In genomic region chr20:5918856-5919633, GRCh38 we compare ENCODE assay signal across 9 cellular contexts. TPM values are rescaled to one million over a fixed set of nuclear protein-coding genes. Genes with fewer than 3 reads are reported as not detected.
DNase-seq lines count a peak whose midpoint lies in the region; ATAC-seq and TF ChIP-seq lines count a peak whose summit lies in the region.
"Had no signal": no experiment of that assay in that cellular context is flagged by ENCODE, and none has a peak within 500 bp of the region (broad histone marks: within the 10 kb centered on the region; RNA-seq: fewer than 3 reads in every experiment).

No MANE protein-coding gene starts in this region.

- no peak overlapping the region for H3K4me3 Mint-ChIP-seq in activated naive CD8-positive, alpha-beta T cell treated with anti-CD3 and anti-CD28 coated beads, Interleukin-2, amount 10 ng/mL, durations not matched to agents 7 days and 5 days

- TF ChIP-seq CTCF in sigmoid colon (IDR thresholded peaks at IDR 0.05) = no peak

- peaks cover 0 to 4% (median 0%) of the 10 kb centered on the region in 3 donors for H3K27me3 ChIP-seq in sigmoid colon

- H3K27ac ChIP-seq in mesodermal cell (ENCODE audit: low read depth, low read length, severe bottlenecking) (peak overlapping the region; percentile 95), sigmoid colon (no peak overlapping the region)

- peaks cover 12% of the 10 kb centered on the region for H3K4me1 Mint-ChIP-seq in activated naive CD8-positive, alpha-beta T cell treated with anti-CD3 and anti-CD28 coated beads, Interleukin-2, amount 10 ng/mL, durations not matched to agents 7 days and 5 days

- peak; percentile 32 for DNase-seq in G401 (ENCODE audit: low spot score)
- peak; percentile 30 for DNase-seq in LoVo (ENCODE audit: low spot score)
- DNase-seq in activated naive CD8-positive, alpha-beta T cell treated with anti-CD3 and anti-CD28 coated beads, Interleukin-2, amount 10 ng/mL, durations not matched to agents 7 days and 5 days = no peak
- DNase-seq in NCI-H1417 (lab: John Stamatoyannopoulos, UW) = no peak
- DNase-seq in sigmoid colon = no peak
- DNase-seq in DMS 273 treated with DMSO at 0.1 percent for 48 hours (lab: John Stamatoyannopoulos, UW) = no peak
- no peak for DNase-seq in activated CD8-positive, alpha-beta memory T cell treated with anti-CD3 and anti-CD28 coated beads, Interleukin-2, amount 50 U/mL, for 4 hours

- TF ChIP-seq EP300 in sigmoid colon (IDR thresholded peaks at IDR 0.05) = no peak

- H3K36me3 ChIP-seq in mesodermal cell (ENCODE audit: control insufficient read depth, insufficient read depth, low read length) (no peaks in the 10 kb centered on the region), sigmoid colon (no peaks in the 10 kb centered on the region)

- intact Hi-C loops in sigmoid colon (cut with DNase I) = no loop called here

- in situ Hi-C loops in G401 (cut with HindIII; ENCODE audit: low sequenced_read_pairs) = no loop called here

- ATAC-seq in activated naive CD8-positive, alpha-beta T cell treated with anti-CD3 and anti-CD28 coated beads, Interleukin-2, amount 10 ng/mL, durations not matched to agents 7 days and 5 days (ENCODE audit: low read depth) = peak; percentile 88
- ATAC-seq: sciatic nerve had no signal

- POLR2A ChIA-PET in activated naive CD8-positive, alpha-beta T cell treated with anti-CD3 and anti-CD28 coated beads, Interleukin-2, amount 10 ng/mL, durations not matched to agents 7 days and 5 days (lab: Charles Lee) = no interaction called here

- H3K27ac Mint-ChIP-seq in activated naive CD8-positive, alpha-beta T cell treated with anti-CD3 and anti-CD28 coated beads, Interleukin-2, amount 10 ng/mL, durations not matched to agents 7 days and 5 days = no peak overlapping the region

- TF ChIP-seq POLR2A in sigmoid colon (IDR thresholded peaks at IDR 0.05) = no peak

- WGBS in mesodermal cell (ENCODE audit: insufficient coverage in 2 of 2), 2 experiments = 56 to 67% methylated on average over 4 of the region's 4 CpGs
- WGBS in sigmoid colon, 2 donors = 51 to 65% methylated on average over 4 of the region's 4 CpGs

- no peaks in the 10 kb centered on the region for H3K9me3 Mint-ChIP-seq in activated naive CD8-positive, alpha-beta T cell treated with anti-CD3 and anti-CD28 coated beads, Interleukin-2, amount 10 ng/mL, durations not matched to agents 7 days and 5 days

- H3K9me3 ChIP-seq in mesodermal cell (ENCODE audit: control insufficient read depth, low read length) (no peaks in the 10 kb centered on the region), sigmoid colon (no peaks in the 10 kb centered on the region)

- H3K27me3 Mint-ChIP-seq in activated naive CD8-positive, alpha-beta T cell treated with anti-CD3 and anti-CD28 coated beads, Interleukin-2, amount 10 ng/mL, durations not matched to agents 7 days and 5 days = peaks cover 30% of the 10 kb centered on the region

- H3K4me1 ChIP-seq in mesodermal cell (ENCODE audit: control insufficient read depth, insufficient read depth, low read length, poor library complexity, severe bottlenecking) (peaks cover 23% of the 10 kb centered on the region), sigmoid colon (no peaks in the 10 kb centered on the region)

- no peaks in the 10 kb centered on the region for H3K36me3 Mint-ChIP-seq in activated naive CD8-positive, alpha-beta T cell treated with anti-CD3 and anti-CD28 coated beads, Interleukin-2, amount 10 ng/mL, durations not matched to agents 7 days and 5 days

- H3K4me3 ChIP-seq in mesodermal cell (ENCODE audit: extremely low read depth, insufficient read depth, low read length, poor library complexity, severe bottlenecking) (no peak overlapping the region), sigmoid colon (no peak overlapping the region)

RNA-seq across cellular contexts. Expression of gene CHGB, which starts 7.7 kb away (rescaled TPM):
- total RNA-seq in G401 (2014; rRNA removed; shearing (Covaris generic)) = 0.06 and 1.5 TPM in 2 replicates
- under 1 TPM in 1 of 2 experiments, not detected in 1; 0.17 TPM for total RNA-seq in activated naive CD8-positive, alpha-beta T cell treated with anti-CD3 and anti-CD28 coated beads, Interleukin-2, amount 10 ng/mL, durations not matched to agents 7 days and 5 days
- 2.2 TPM for polyA plus RNA-seq in mesodermal cell (2013, experiment 1 of 2)
- polyA plus RNA-seq in mesodermal cell (2013, experiment 2 of 2) = 1.3 TPM
- 1 to 10 TPM; 1.4 to 5.7 (median 3.6) TPM for total RNA-seq in sigmoid colon
- polyA plus RNA-seq in sigmoid colon = 1 to 10 TPM; 1.2 to 4.2 (median 1.8) TPM
- total RNA-seq: sciatic nerve had no signal

RNA-seq across cellular contexts. Expression of gene TRMT6, which starts 31.3 kb away (rescaled TPM):
- total RNA-seq in G401 (2014; rRNA removed; shearing (Covaris generic)) = 12.7 and 15.9 TPM in 2 replicates
- 10 to 100 TPM; 14.7 to 15.1 TPM for total RNA-seq in activated naive CD8-positive, alpha-beta T cell treated with anti-CD3 and anti-CD28 coated beads, Interleukin-2, amount 10 ng/mL, durations not matched to agents 7 days and 5 days
- 10.2 TPM for polyA plus RNA-seq in mesodermal cell (2013, experiment 1 of 2)
- 11.1 TPM for polyA plus RNA-seq in mesodermal cell (2013, experiment 2 of 2)
- 10 to 100 TPM in 1 of 4 donors, 1 to 10 TPM in 3; 6.1 to 12.7 (median 8.4) TPM for total RNA-seq in sigmoid colon
- 10 to 100 TPM in 1 of 3 donors, 1 to 10 TPM in 2; 6.0 to 11.6 (median 7.8) TPM for polyA plus RNA-seq in sigmoid colon

RNA-seq across cellular contexts. Expression of gene MCM8, which starts 31.4 kb away (rescaled TPM):
- 12.2 and 27.0 TPM in 2 replicates for total RNA-seq in G401 (2014; rRNA removed; shearing (Covaris generic))
- 10 to 100 TPM; 22.6 to 23.5 TPM for total RNA-seq in activated naive CD8-positive, alpha-beta T cell treated with anti-CD3 and anti-CD28 coated beads, Interleukin-2, amount 10 ng/mL, durations not matched to agents 7 days and 5 days
- 15.4 TPM for polyA plus RNA-seq in mesodermal cell (2013, experiment 1 of 2)
- 15.5 TPM for polyA plus RNA-seq in mesodermal cell (2013, experiment 2 of 2)
- total RNA-seq in sigmoid colon = 1 to 10 TPM; 4.6 to 8.0 (median 6.4) TPM
- polyA plus RNA-seq in sigmoid colon = 1 to 10 TPM; 1.8 to 5.6 (median 2.5) TPM

Comparison
In these comparisons a context has a peak if more than half of its experiments do, and no peak if none do; other contexts are left out.
1. DNase-seq: peak in G401 (single experiment) and LoVo (single experiment); none in activated naive CD8-positive, alpha-beta T cell treated with anti-CD3 and anti-CD28 coated beads, Interleukin-2, amount 10 ng/mL, durations not matched to agents 7 days and 5 days (single experiment), NCI-H1417 (0 of 3), sigmoid colon (single experiment), DMS 273 treated with DMSO at 0.1 percent for 48 hours (single experiment) and activated CD8-positive, alpha-beta memory T cell treated with anti-CD3 and anti-CD28 coated beads, Interleukin-2, amount 50 U/mL, for 4 hours (single experiment).